In the genomic region with DNA sequence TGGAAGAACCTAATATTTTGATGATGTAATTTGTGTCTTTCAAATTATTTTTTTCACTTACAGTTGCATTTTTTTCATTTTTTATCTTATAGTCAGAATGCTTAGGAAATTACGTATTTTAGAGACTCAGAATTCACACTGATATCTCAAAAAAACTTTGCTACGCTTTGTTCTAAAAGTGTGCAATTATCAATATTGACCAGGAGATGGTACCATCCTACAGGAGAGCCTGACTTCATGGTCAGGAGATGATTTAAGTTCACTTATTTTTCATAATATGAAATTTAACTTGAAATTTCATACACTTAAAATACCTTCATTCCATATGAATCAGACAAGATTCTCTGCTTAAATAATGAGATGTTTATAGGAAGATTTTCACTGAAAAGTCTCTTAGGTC, we compare ENCODE assay signal across 14 cellular contexts. TPM values are rescaled to one million over a fixed set of nuclear protein-coding genes. Genes with fewer than 3 reads are reported as not detected.
DNase-seq lines count a peak whose midpoint lies in the region; ATAC-seq, FAIRE-seq and TF ChIP-seq lines count a peak whose summit lies in the region.
"Not testable (repeated sequence)": the region's sequence is repeated elsewhere in the genome, so short reads cannot be mapped to it uniquely, and the experiment has no call there.
"Had no signal": no experiment of that assay in that cellular context is flagged by ENCODE, and none has a peak within 500 bp of the region (broad histone marks: within the 10 kb centered on the region; RNA-seq: fewer than 3 reads in every experiment).

No MANE protein-coding gene starts in this region.

- in situ Hi-C loops in GM12878 (cut with MboI), result not testable (repeated sequence)

- H4K20me1 ChIP-seq in GM12878 (ENCODE audit: control insufficient read depth, insufficient read depth); smooth muscle cell (ENCODE audit: low read depth): not testable (repeated sequence)

- H3K27ac ChIP-seq in RWPE2 (ENCODE audit: poor library complexity, severe bottlenecking); GM12878 (ENCODE audit: control insufficient read depth, insufficient read depth); mesenchymal stem cell (ENCODE audit: low read length, poor library complexity, severe bottlenecking); smooth muscle cell (ENCODE audit: low read depth): not testable (repeated sequence)

- ATAC-seq in RWPE2 (ENCODE audit: low read depth); GM12878: not testable (repeated sequence)

- not testable (repeated sequence) for TF ChIP-seq EP300 in GM12878 (IDR thresholded peaks at IDR 0.05; ENCODE audit: borderline replicate concordance in 1 of 2, control insufficient read depth in 1 of 2, low read depth in 2 of 2, low read length in 2 of 2)

- H2AK5ac ChIP-seq in mesenchymal stem cell (ENCODE audit: low read length, severe bottlenecking), result not testable (repeated sequence)

- not testable (repeated sequence) for H4K8ac ChIP-seq in mesenchymal stem cell (ENCODE audit: low read length)

- TF ChIP-seq CTCF in AG10803 (conservative IDR thresholded peaks at IDR 0.05; ENCODE audit: low read length), result peak; percentile 6; the same call in 1 of the 2 replicates
- peak; percentile 52 for TF ChIP-seq CTCF in RWPE2 (IDR thresholded peaks at IDR 0.05; ENCODE audit: poor library complexity, severe bottlenecking)
- TF ChIP-seq CTCF in GM12878 (IDR thresholded peaks at IDR 0.05 in 2 of 3, conservative IDR thresholded peaks at IDR 0.05 in 1 of 3; ENCODE audit: control insufficient read depth in 2 of 3, extremely low read depth in 1 of 3, insufficient read depth in 1 of 3, low read depth in 3 of 3, low read length in 3 of 3), result not testable (repeated sequence)
- peak; percentile 18 for TF ChIP-seq CTCF in fibroblast of mammary gland (conservative IDR thresholded peaks at IDR 0.05; ENCODE audit: control insufficient read depth, insufficient read depth, low read depth, low read length)
- TF ChIP-seq CTCF in smooth muscle cell (IDR thresholded peaks at IDR 0.05; ENCODE audit: borderline replicate concordance, insufficient read depth, poor library complexity, severe bottlenecking), result peak; percentile 39

- not testable (repeated sequence) for H3K23ac ChIP-seq in mesenchymal stem cell (ENCODE audit: low read length in 2 of 2)

- RAD21 ChIA-PET in GM12878 (lab: Charles Lee; ENCODE audit: unreplicated experiment), result not testable (repeated sequence)

- not testable (repeated sequence) for H3K4me1 ChIP-seq in RWPE2 (ENCODE audit: insufficient read depth, poor library complexity, severe bottlenecking); GM12878 (ENCODE audit: control insufficient read depth, insufficient read depth, low read length); mesenchymal stem cell (ENCODE audit: control insufficient read depth, insufficient read depth, low read depth, low read length); smooth muscle cell (ENCODE audit: low read depth)

- not testable (repeated sequence) for DNase-seq in AG10803 (ENCODE audit: low read depth); RWPE2 (ENCODE audit: low spot score); GM12878 (ENCODE audit: low read depth, low spot score); smooth muscle cell (lab: John Stamatoyannopoulos, UW; ENCODE audit: unreplicated experiment)
- peak; percentile 20 for DNase-seq in H4 (ENCODE audit: low spot score)
- peak; percentile 13 for DNase-seq in NAMALWA (ENCODE audit: low spot score)
- DNase-seq in fibroblast of mammary gland (ENCODE audit: low read depth), result peak; percentile 3
- peak; percentile 15 for DNase-seq in mesenchymal stem cell

- not testable (repeated sequence) for H3K4me2 ChIP-seq in GM12878 (ENCODE audit: control insufficient read depth, insufficient read depth); mesenchymal stem cell (ENCODE audit: low read length, poor library complexity, severe bottlenecking); smooth muscle cell

- not testable (repeated sequence) for H3K9ac ChIP-seq in GM12878 (ENCODE audit: control insufficient read depth, insufficient read depth, low read length); mesenchymal stem cell (ENCODE audit: low read length); smooth muscle cell (ENCODE audit: low read depth)

- not testable (repeated sequence) for H3K79me2 ChIP-seq in GM12878 (ENCODE audit: control insufficient read depth, insufficient read depth, low read length); smooth muscle cell (ENCODE audit: low read depth)

- SMC1A ChIA-PET in GM12878 (lab: Charles Lee; ENCODE audit: uncharacterized antibody, unreplicated experiment), result not testable (repeated sequence)

- BruUV-seq in GM12878 (replicated peaks; lab: Mats Ljungman, UMichigan), result not testable (repeated sequence)

- TF ChIP-seq POLR2A in GM12878 (IDR thresholded peaks at IDR 0.05; ENCODE audit: low read depth, low read length), result not testable (repeated sequence)

- H2BK15ac ChIP-seq in mesenchymal stem cell (ENCODE audit: low read depth, poor library complexity, severe bottlenecking), result not testable (repeated sequence)

- H2BK120ac ChIP-seq in mesenchymal stem cell (ENCODE audit: low read depth, low read length), result not testable (repeated sequence)

- H2BK12ac ChIP-seq in mesenchymal stem cell (ENCODE audit: low read length in 2 of 2), result not testable (repeated sequence)

- 18% methylated on average over 2 of the region's 2 CpGs for WGBS in GM12878 (ENCODE audit: insufficient coverage, insufficient replicate concordance, low lambda C conversion rate, missing lambda C conversion rate)
- WGBS in mesenchymal stem cell, result no CpG with 5 or more reads among the region's 2 CpGs
- 74% methylated on average over 2 of the region's 2 CpGs for WGBS in smooth muscle cell (ENCODE audit: low lambda C conversion rate)

- H4K91ac ChIP-seq in mesenchymal stem cell (ENCODE audit: low read length), result not testable (repeated sequence)

- TF ChIP-seq RAD21 in GM12878 (IDR thresholded peaks at IDR 0.05; ENCODE audit: insufficient read depth, low read depth, low read length), result peak; percentile 25; the same call in 1 of the 2 replicates

- not testable (repeated sequence) for H3K14ac ChIP-seq in mesenchymal stem cell (ENCODE audit: low read length in 2 of 2)

- H3K79me1 ChIP-seq in mesenchymal stem cell (replicated peaks; ENCODE audit: low read length, poor library complexity, severe bottlenecking), result not testable (repeated sequence)

- not testable (repeated sequence) for H2AFZ ChIP-seq in GM12878 (ENCODE audit: control insufficient read depth, low read depth, low read length); mesenchymal stem cell (ENCODE audit: low read depth, low read length); smooth muscle cell (ENCODE audit: low read depth)

- not testable (repeated sequence) for H3K4ac ChIP-seq in mesenchymal stem cell (ENCODE audit: low read depth in 1 of 2, low read length in 2 of 2)

- not testable (repeated sequence) for H3K27me3 ChIP-seq in RWPE2 (ENCODE audit: insufficient read depth, poor library complexity, severe bottlenecking); GM12878 (replicated peaks in 1 of 2; ENCODE audit: control insufficient read depth in 2 of 2, insufficient read depth in 2 of 2, low read length in 1 of 2); mesenchymal stem cell (ENCODE audit: control insufficient read depth in 1 of 2, insufficient read depth in 1 of 2, low read length in 2 of 2); smooth muscle cell (ENCODE audit: low read depth)

- POLR2A ChIA-PET in GM12878 (lab: Charles Lee), result not testable (repeated sequence)

- intact Hi-C loops in GM12878 (cut with micrococcal nuclease; ENCODE audit: unreplicated experiment), result not testable (repeated sequence)

- not testable (repeated sequence) for H2BK5ac ChIP-seq in mesenchymal stem cell (ENCODE audit: low read depth, low read length, poor library complexity, severe bottlenecking)

- H3K36me3 ChIP-seq in RWPE2 (ENCODE audit: low read depth); GM12878 (ENCODE audit: control insufficient read depth in 2 of 2, insufficient read depth in 2 of 2, low read length in 1 of 2); mesenchymal stem cell (ENCODE audit: control insufficient read depth in 1 of 2, insufficient read depth in 2 of 2, low read depth in 1 of 2, low read length in 2 of 2); smooth muscle cell (ENCODE audit: low read depth): not testable (repeated sequence)

- not testable (repeated sequence) for H3K9me3 ChIP-seq in RWPE2 (ENCODE audit: severe bottlenecking); GM12878 (replicated peaks; ENCODE audit: control insufficient read depth, insufficient read depth, low read length); mesenchymal stem cell (ENCODE audit: control insufficient read depth, low read length); smooth muscle cell (replicated peaks; ENCODE audit: low read depth)

- not testable (repeated sequence) for H3F3A ChIP-seq in smooth muscle cell (ENCODE audit: low read depth)

- not testable (repeated sequence) for FAIRE-seq in GM12878 (lab: Jason Lieb, UNC)

- CTCF ChIA-PET in GM12878 (lab: Yijun Ruan, JAX), result not testable (repeated sequence)

- H3K4me3 ChIP-seq in AG10803 (ENCODE audit: low read length); RWPE2 (ENCODE audit: severe bottlenecking); GM12878; fibroblast of mammary gland (ENCODE audit: control insufficient read depth, low read depth, low read length); mesenchymal stem cell (ENCODE audit: insufficient read depth in 1 of 2, low read depth in 1 of 2, low read length in 2 of 2); smooth muscle cell: not testable (repeated sequence)

- H3K18ac ChIP-seq in mesenchymal stem cell (ENCODE audit: low read depth in 1 of 2, low read length in 2 of 2), result not testable (repeated sequence)

RNA-seq across cellular contexts. Expression of a gene that starts 34.7 kb away (rescaled TPM):
- not detected in 2 replicates for total RNA-seq in H4 (2014; rRNA removed; shearing (Covaris generic))
- total RNA-seq in GM12878 (2013; cell fraction: nucleolus; rRNA removed), result not detected in 2 replicates
- total RNA-seq in GM12878 (2014; rRNA removed) (not detected in 2 replicates), GM12878 (2014; rRNA removed; fragmentation: Illumina TruSeq; extraction: Trizol) (not detected in 2 replicates), GM12878 (2021) (not detected in 2 replicates), smooth muscle cell (not detected in 2 replicates)
- polyA plus RNA-seq in GM12878 (2011; ENCODE audit: low read depth), result not detected
- polyA plus RNA-seq in GM12878 (2011; rRNA removed) (not detected in 2 replicates), GM12878 (2014; fragmentation: Illumina TruSeq; extraction: Trizol) (not detected in 2 replicates), GM12878 (2014; fragmentation: Nextera tagmentation; extraction: Ambion mirVana) (not detected), GM12878 (2014; rRNA removed) (not detected in 2 replicates), GM12878 (2016; fragmentation: Nextera tagmentation; extraction: Ambion mirVana) (not detected), smooth muscle cell (not detected in 2 replicates)
- not detected in 2 replicates for polyA plus RNA-seq in GM12878 (2011; cell fraction: cytosol; rRNA removed)
- not detected in 2 replicates for polyA plus RNA-seq in GM12878 (2011; cell fraction: nucleus; rRNA removed)
- polyA plus RNA-seq in GM12878 (2012), result not detected in 2 replicates
- polyA minus RNA-seq in GM12878 (2011; rRNA and poly(A)+ RNA removed), result not detected in 2 replicates
- not detected in 2 replicates for polyA minus RNA-seq in GM12878 (2011; cell fraction: cytosol; rRNA and poly(A)+ RNA removed)
- not detected in 2 replicates for polyA minus RNA-seq in GM12878 (2011; cell fraction: nucleus; rRNA and poly(A)+ RNA removed)
- polyA plus RNA-seq in mesenchymal stem cell (2013, experiment 1 of 2), result not detected
- polyA plus RNA-seq in mesenchymal stem cell (2013, experiment 2 of 2), result not detected
- total RNA-seq: activated CD4-positive, alpha-beta T cell treated with anti-CD3 and anti-CD28 coated beads, Interleukin-2, amount 10 ng/mL, durations not matched to agents 7 days and 5 days; colonic mucosa; mammary epithelial cell; natural killer cell treated with Interleukin-12 subunit alpha and Interleukin-12 subunit beta and Interleukin-15 and Interleukin-18, amount 100 ng/mL, for 72 hours; NCI-H460; right atrium auricular region had no signal
- polyA plus RNA-seq: mammary epithelial cell had no signal
